Comparison of ENCODE assay signal across 25 cellular contexts in the genomic region with DNA sequence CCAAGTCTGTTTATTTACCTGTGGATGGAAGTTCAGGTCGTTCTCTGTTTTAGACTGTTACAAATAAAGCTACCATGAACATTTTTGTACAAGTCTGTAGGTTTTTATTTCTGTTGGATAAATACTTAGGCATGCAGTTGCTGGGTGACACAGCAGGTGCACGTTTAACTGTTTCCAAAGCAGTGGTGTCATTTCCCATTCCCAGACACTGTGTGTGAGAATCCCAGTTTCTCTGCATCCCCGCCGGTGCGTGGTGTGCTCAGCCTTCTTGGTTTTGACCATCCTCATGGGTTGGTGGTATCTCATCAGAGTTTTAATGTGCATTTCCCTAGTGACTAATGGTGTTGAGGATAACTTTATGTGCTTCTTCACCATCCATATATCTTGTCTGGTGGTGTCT.
"Had no signal": no experiment of that assay in that cellular context is flagged by ENCODE, and none has a peak within 500 bp of the region (broad histone marks: within the 10 kb centered on the region; RNA-seq: fewer than 3 reads in every experiment).

No MANE protein-coding gene starts in this region.

- H3K9me3 Mint-ChIP-seq: memory B cell; naive thymus-derived CD4-positive, alpha-beta T cell; neural crest cell; T-cell; type B pancreatic cell had no signal

- H3K27me3 ChIP-seq: testis, vagina had no signal

- H3K27ac Mint-ChIP-seq: activated CD4-positive, alpha-beta T cell treated with anti-CD3 and anti-CD28 coated beads for 36 hours; activated T-helper 1 cell treated with anti-CD3 and anti-CD28 coated beads, Interleukin-12 subunit alpha, Interleukin-12 subunit beta, Interleukin-2, Interleukin-4 antibody, amounts not matched to agents 30 ng/mL and 10 ng/mL and 1 ng/mL, durations not matched to agents 14 hours and 24 hours and 36 hours; memory B cell; progenitor cell of endocrine pancreas; T-cell; type B pancreatic cell; WTC11 had no signal

- DNase-seq: activated CD4-positive, alpha-beta T cell treated with anti-CD3 and anti-CD28 coated beads for 36 hours; activated CD4-positive, alpha-beta T cell treated with anti-CD3 and anti-CD28 coated beads, Interleukin-2, amount 50 U/mL, for 4 hours; activated gamma-delta T cell; activated naive CD4-positive, alpha-beta T cell treated with anti-CD3 and anti-CD28 coated beads, Interleukin-2, amount 50 U/mL, for 16 hours; central memory CD4-positive, alpha-beta T cell; esophagus squamous epithelium; gastrocnemius medialis; hypothalamus; naive thymus-derived CD4-positive, alpha-beta T cell; occipital lobe; retina; sigmoid colon; stimulated activated CD4-positive, alpha-beta T cell treated with anti-CD3 and anti-CD28 coated beads, Interleukin-2, amount 100 ng/mL, for 48 hours; stimulated activated CD8-positive, alpha-beta memory T cell treated with anti-CD3 and anti-CD28 coated beads, Interleukin-4, amount 100 ng/mL, for 48 hours; stimulated activated naive CD4-positive, alpha-beta T cell; T-cell; T1000 had no signal

- H3K27ac ChIP-seq: esophagus squamous epithelium, gastrocnemius medialis, sigmoid colon, testis, vagina had no signal

- H3K9me3 ChIP-seq: esophagus squamous epithelium, gastrocnemius medialis, sigmoid colon, testis, vagina had no signal

- H3K4me3 Mint-ChIP-seq: activated CD4-positive, alpha-beta T cell treated with anti-CD3 and anti-CD28 coated beads for 36 hours; activated T-helper 1 cell treated with anti-CD3 and anti-CD28 coated beads, Interleukin-12 subunit alpha, Interleukin-12 subunit beta, Interleukin-2, Interleukin-4 antibody, amounts not matched to agents 30 ng/mL and 10 ng/mL and 1 ng/mL, durations not matched to agents 14 hours and 24 hours and 36 hours; memory B cell; naive thymus-derived CD4-positive, alpha-beta T cell; neural crest cell; T-cell; type B pancreatic cell; WTC11 had no signal

- H3K4me1 Mint-ChIP-seq: neural crest cell had no signal

- H3K4me3 ChIP-seq: esophagus squamous epithelium, gastrocnemius medialis, sigmoid colon, testis, vagina had no signal

- ATAC-seq: activated CD4-positive, alpha-beta T cell treated with anti-CD3 and anti-CD28 coated beads for 36 hours; gastrocnemius medialis; naive thymus-derived CD4-positive, alpha-beta T cell; T-cell; WTC11 had no signal

- H3K4me1 ChIP-seq: gastrocnemius medialis, testis had no signal

- H3K36me3 Mint-ChIP-seq: memory B cell, T-cell, WTC11 had no signal

- H3K36me3 ChIP-seq: esophagus squamous epithelium, gastrocnemius medialis, sigmoid colon, vagina had no signal
